Comparison of ENCODE assay signal across 8 cellular contexts in the genomic region with DNA sequence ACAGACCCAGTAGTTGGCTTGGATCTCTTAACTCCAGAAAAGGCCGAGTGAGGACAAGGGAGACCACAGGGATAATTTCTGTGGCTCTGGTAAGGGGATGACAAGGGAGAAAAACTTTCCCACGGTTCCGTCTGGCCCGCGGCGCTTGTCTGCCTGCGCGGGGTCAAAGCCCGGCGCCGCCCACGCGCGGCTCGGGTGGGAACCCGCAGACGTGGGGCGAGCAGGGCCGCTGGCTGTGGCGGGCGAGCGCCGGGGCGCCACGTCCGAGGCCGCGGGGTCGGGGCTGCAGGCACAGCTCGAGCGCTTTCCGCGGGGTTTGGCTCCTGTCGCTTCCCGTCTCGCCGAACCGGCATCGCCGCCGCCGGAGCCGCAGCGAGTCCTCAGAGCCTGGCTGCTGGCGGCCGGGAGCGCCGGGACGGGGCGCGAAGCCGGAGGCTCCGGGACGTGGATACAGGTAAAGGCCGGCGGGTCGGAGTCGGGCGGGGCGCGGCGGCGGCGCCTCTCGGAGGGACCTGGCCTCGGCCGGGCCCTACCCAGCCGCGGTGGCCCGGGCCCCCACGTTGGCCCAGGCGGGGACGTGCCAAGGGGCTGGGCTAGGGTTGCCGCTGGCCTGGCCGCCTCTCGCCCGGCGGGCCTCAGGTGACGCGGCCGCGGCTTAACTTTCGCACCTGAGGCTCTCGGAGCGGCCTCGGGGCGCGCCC. TPM values are rescaled to one million over a fixed set of nuclear protein-coding genes. Genes with fewer than 3 reads are reported as not detected.
DNase-seq lines count a peak whose midpoint lies in the region; ATAC-seq and TF ChIP-seq lines count a peak whose summit lies in the region.

A gene with protein sequence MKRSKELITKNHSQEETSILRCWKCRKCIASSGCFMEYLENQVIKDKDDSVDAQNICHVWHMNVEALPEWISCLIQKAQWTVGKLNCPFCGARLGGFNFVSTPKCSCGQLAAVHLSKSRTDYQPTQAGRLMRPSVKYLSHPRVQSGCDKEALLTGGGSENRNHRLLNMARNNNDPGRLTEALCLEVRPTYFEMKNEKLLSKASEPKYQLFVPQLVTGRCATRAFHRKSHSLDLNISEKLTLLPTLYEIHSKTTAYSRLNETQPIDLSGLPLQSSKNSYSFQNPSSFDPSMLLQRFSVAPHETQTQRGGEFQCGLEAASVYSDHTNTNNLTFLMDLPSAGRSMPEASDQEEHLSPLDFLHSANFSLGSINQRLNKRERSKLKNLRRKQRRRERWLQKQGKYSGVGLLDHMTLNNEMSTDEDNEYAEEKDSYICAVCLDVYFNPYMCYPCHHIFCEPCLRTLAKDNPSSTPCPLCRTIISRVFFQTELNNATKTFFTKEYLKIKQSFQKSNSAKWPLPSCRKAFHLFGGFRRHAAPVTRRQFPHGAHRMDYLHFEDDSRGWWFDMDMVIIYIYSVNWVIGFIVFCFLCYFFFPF (plus strand): TSS at position 344 of the 701 bp plus-strand sequence. CDS start 34,965 bp downstream, outside the sequence.

- H3K4me3 Mint-ChIP-seq in Calu3 (ENCODE audit: low read depth, unreplicated experiment), result peak within 1 kb of the TSS; percentile 75
- H3K4me3 Mint-ChIP-seq in neural crest cell, result peak within 1 kb of the TSS; percentile 90

- H3K4me1 Mint-ChIP-seq in Calu3 (ENCODE audit: low read depth, unreplicated experiment) (no peaks in the 10 kb centered on the region), neural crest cell (peaks cover 5% of the 10 kb centered on the region)

- TF ChIP-seq CTCF in Calu3 (IDR thresholded peaks at IDR 0.05; ENCODE audit: unreplicated experiment) (no peak), neural crest cell (conservative IDR thresholded peaks at IDR 0.05) (no peak)

- intact Hi-C loops in Calu3 (cut with micrococcal nuclease; ENCODE audit: unreplicated experiment), result no loop called here

- peak; percentile 51 for ATAC-seq in HG02642 (IDR thresholded peaks at IDR 0.05; ENCODE audit: poor library complexity, unreplicated experiment)
- ATAC-seq in GM19455 (IDR thresholded peaks at IDR 0.05; ENCODE audit: unreplicated experiment), result no peak
- ATAC-seq in HG03520 (IDR thresholded peaks at IDR 0.05; ENCODE audit: unreplicated experiment), result no peak
- no peak for ATAC-seq in HG03039 (IDR thresholded peaks at IDR 0.05; ENCODE audit: unreplicated experiment)

- H3K36me3 Mint-ChIP-seq in Calu3 (ENCODE audit: insufficient read depth, unreplicated experiment) (peaks cover 14% of the 10 kb centered on the region), neural crest cell (ENCODE audit: low read depth) (no peaks in the 10 kb centered on the region)

- peak; percentile 56 for DNase-seq in Calu3
- peak; percentile 17 to 18 for DNase-seq in activated T-cell treated with anti-CD3 and anti-CD28 coated beads, Interleukin-2, amount 50 U/mL, for 48 hours
- DNase-seq in glomerular endothelial cell (ENCODE audit: extremely low read depth, low read depth, low spot score), result no peak
- peak; percentile 46 for DNase-seq in neural crest cell (ENCODE audit: low read depth, low spot score)

- no TSS peak for BruUV-seq in Calu3 (replicated peaks; lab: Mats Ljungman, UMichigan)

- CTCF ChIA-PET in Calu3 (lab: Charles Lee), result interaction anchor here (0.6 kb wide), 1 partner anchor 290 kb away, joined by 3 read pairs; no protein-coding TSS in a partner anchor

- H3K27me3 Mint-ChIP-seq in Calu3 (ENCODE audit: unreplicated experiment), result peaks cover 10% of the 10 kb centered on the region
- H3K27me3 Mint-ChIP-seq in neural crest cell (ENCODE audit: low read depth), result peaks cover 37% of the 10 kb centered on the region

- H3K9me3 Mint-ChIP-seq in Calu3 (ENCODE audit: low read depth, unreplicated experiment), result no peaks in the 10 kb centered on the region
- no peaks in the 10 kb centered on the region for H3K9me3 Mint-ChIP-seq in neural crest cell

- peak within 1 kb of the TSS; percentile 1 for H3K27ac Mint-ChIP-seq in Calu3 (ENCODE audit: unreplicated experiment)
- peak within 1 kb of the TSS; percentile 85 for H3K27ac Mint-ChIP-seq in neural crest cell (ENCODE audit: unreplicated experiment)

RNA-seq across cellular contexts. Expression of the gene that starts here (rescaled TPM):
- total RNA-seq in Calu3 (2022) (2.1 and 2.4 TPM in 2 replicates), glomerular endothelial cell (4.7 and 10.3 TPM in 2 replicates), neural crest cell (5.0 and 7.3 TPM in 2 replicates)
